Comparison of ENCODE assay signal across 1 cellular context in the genomic region with DNA sequence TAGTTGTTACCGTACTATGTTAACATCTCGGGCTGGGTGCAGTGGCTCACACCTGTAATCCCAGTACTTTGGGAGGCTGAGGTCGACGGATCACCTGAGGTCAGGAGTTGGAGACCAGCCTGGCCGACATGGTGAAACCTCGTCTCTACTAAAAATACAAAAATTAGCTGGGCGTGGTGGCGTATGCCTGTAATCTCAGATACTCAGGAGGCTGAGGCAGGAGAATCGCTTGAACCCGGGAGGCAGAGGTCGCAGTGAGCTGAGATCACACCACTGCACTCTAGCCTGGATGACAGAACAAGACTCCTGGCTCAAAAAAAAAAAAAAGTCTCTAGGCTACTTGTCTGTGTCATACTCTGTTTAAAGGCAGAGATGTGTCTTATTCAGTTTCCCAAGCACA.
TF ChIP-seq lines count a peak whose summit lies in the region.

No MANE protein-coding gene starts in this region.

TF ChIP-seq in K562, 482 proteins besides CTCF, POLR2A, EP300 and RAD21:
- TF ChIP-seq CBFA2T3 (IDR thresholded peaks at IDR 0.05) = peak; percentile 71
- TF ChIP-seq TAL1 (IDR thresholded peaks at IDR 0.05) = peak; percentile 34; the same call in 1 of the 2 replicates
- TF ChIP-seq KDM1A (IDR thresholded peaks at IDR 0.05) = peak; percentile 57 to 63; a peak in 3 of 4 replicates
- TF ChIP-seq CBFA2T2 (conservative IDR thresholded peaks at IDR 0.05) = 0 out of 2 replicates have a peak, but pooled peaks have one; percentile 27
- TF ChIP-seq TCF3 (CRISPR knock-in tag; IDR thresholded peaks at IDR 0.05) = peak; percentile 44
- TF ChIP-seq ARID1B (IDR thresholded peaks at IDR 0.05) = peak; percentile 41; the same call in 1 of the 2 replicates
- 0 out of 2 replicates have a peak, but pooled peaks have one; percentile 27 for TF ChIP-seq DPF2 (IDR thresholded peaks at IDR 0.05)
TF ChIP-seq in K562: peak in this region for 7; not testable (repeated sequence) for 475.
